ENCODE assay signal across 9 cellular contexts in genomic region chr6:26268659-26269402, GRCh38.
DNase-seq lines count a peak whose midpoint lies in the region; ATAC-seq and TF ChIP-seq lines count a peak whose summit lies in the region.
"Had no signal": no experiment of that assay in that cellular context is flagged by ENCODE, and none has a peak within 500 bp of the region (broad histone marks: within the 10 kb centered on the region; RNA-seq: fewer than 3 reads in every experiment).

No MANE protein-coding gene starts in this region.

- H3K9ac ChIP-seq in ES-I3 (ENCODE audit: low read depth, low read length) = peak overlapping the region; percentile 74; the same call in 1 of the 2 replicates
- H3K9ac ChIP-seq in Loucy (ENCODE audit: low read depth, low read length, poor library complexity, severe bottlenecking) = peak overlapping the region; percentile 97

- no peaks in the 10 kb centered on the region for H3K9me2 ChIP-seq in Loucy (replicated peaks; ENCODE audit: low read depth, low read length)

- CTCF ChIA-PET in activated CD8-positive, alpha-beta T cell treated with anti-CD3 and anti-CD28 coated beads, Interleukin-2, amount 10 ng/mL, durations not matched to agents 7 days and 5 days (lab: Charles Lee) = interaction anchor here (1.3 to 6.4 kb wide), 4 partner anchors 8 to 41 kb away, joined by 3 to 38 read pairs (median 6); no protein-coding TSS in a partner anchor
- CTCF ChIA-PET in CD8-positive, alpha-beta T cell (lab: Charles Lee) = interaction anchor here (0.6 to 5.8 kb wide), 2 partner anchors 19 to 75 kb away, joined by 3 to 38 read pairs; a partner anchor contains a TSS

- no peaks in the 10 kb centered on the region for H3K27me3 ChIP-seq in Loucy (ENCODE audit: insufficient read depth, low read length, poor library complexity, severe bottlenecking)
- no peaks in the 10 kb centered on the region for H3K27me3 ChIP-seq in CD8-positive, alpha-beta T cell (ENCODE audit: insufficient read depth, low read length)

- peaks cover 17% of the 10 kb centered on the region for H3F3A ChIP-seq in Loucy (ENCODE audit: low read depth)

- no peak overlapping the region for H3K27ac ChIP-seq in CD8-positive, alpha-beta T cell (ENCODE audit: low read depth, low read length)

- H3K27me3 Mint-ChIP-seq in activated CD8-positive, alpha-beta T cell treated with anti-CD3 and anti-CD28 coated beads, Interleukin-2, amount 10 ng/mL, durations not matched to agents 7 days and 5 days (ENCODE audit: low read depth) = no peaks in the 10 kb centered on the region
- H3K27me3 Mint-ChIP-seq in CD8-positive, alpha-beta T cell (ENCODE audit: low read depth) = no peaks in the 10 kb centered on the region
- H3K27me3 Mint-ChIP-seq: memory B cell had no signal

- TF ChIP-seq CTCF in Loucy (conservative IDR thresholded peaks at IDR 0.05; ENCODE audit: low read length) = no peak
- TF ChIP-seq CTCF in CD8-positive, alpha-beta T cell (IDR thresholded peaks at IDR 0.05) = no peak

- no peak overlapping the region for H3K27ac Mint-ChIP-seq in activated CD8-positive, alpha-beta T cell treated with anti-CD3 and anti-CD28 coated beads, Interleukin-2, amount 10 ng/mL, durations not matched to agents 7 days and 5 days
- H3K27ac Mint-ChIP-seq in CD8-positive, alpha-beta T cell = no peak overlapping the region
- H3K27ac Mint-ChIP-seq: memory B cell had no signal

- H3K4me2 ChIP-seq in Loucy (ENCODE audit: low read depth, low read length, poor library complexity, severe bottlenecking) = peak overlapping the region; percentile 89

- no peaks in the 10 kb centered on the region for H4K20me1 ChIP-seq in Loucy (ENCODE audit: insufficient read depth, low read length, poor library complexity, severe bottlenecking)

- peak; percentile 49 for DNase-seq in activated CD8-positive, alpha-beta T cell treated with anti-CD3 and anti-CD28 coated beads, Interleukin-2, amount 10 ng/mL, durations not matched to agents 7 days and 5 days
- DNase-seq in kidney tubule cell (ENCODE audit: low spot score) = peak; percentile 55
- no peak for DNase-seq in central memory CD4-positive, alpha-beta T cell
- DNase-seq in activated effector memory CD4-positive, alpha-beta T cell treated with Interleukin-2 at 50 U/mL for 16 hours = no peak
- DNase-seq in CD8-positive, alpha-beta T cell = no peak

- peaks cover 17% of the 10 kb centered on the region; the same call in 1 of the 2 replicates for H3K79me2 ChIP-seq in Loucy (ENCODE audit: insufficient read depth, low read length)

- peaks cover 18% of the 10 kb centered on the region for H3K36me3 Mint-ChIP-seq in activated CD8-positive, alpha-beta T cell treated with anti-CD3 and anti-CD28 coated beads, Interleukin-2, amount 10 ng/mL, durations not matched to agents 7 days and 5 days (ENCODE audit: low read depth)
- no peaks in the 10 kb centered on the region for H3K36me3 Mint-ChIP-seq in CD8-positive, alpha-beta T cell
- H3K36me3 Mint-ChIP-seq: memory B cell had no signal

- no peaks in the 10 kb centered on the region for H3K9me3 Mint-ChIP-seq in activated CD8-positive, alpha-beta T cell treated with anti-CD3 and anti-CD28 coated beads, Interleukin-2, amount 10 ng/mL, durations not matched to agents 7 days and 5 days (ENCODE audit: insufficient read depth)
- H3K9me3 Mint-ChIP-seq in CD8-positive, alpha-beta T cell = no peaks in the 10 kb centered on the region
- H3K9me3 Mint-ChIP-seq: memory B cell had no signal

- POLR2A ChIA-PET in activated CD8-positive, alpha-beta T cell treated with anti-CD3 and anti-CD28 coated beads, Interleukin-2, amount 10 ng/mL, durations not matched to agents 7 days and 5 days (lab: Charles Lee) = interaction anchor here (0.6 to 12.3 kb wide), 20 partner anchors 9 to 1542 kb away, joined by 3 to 548 read pairs (median 92); a partner anchor contains a TSS
- POLR2A ChIA-PET in CD8-positive, alpha-beta T cell (lab: Charles Lee) = interaction anchor here (1.0 to 7.9 kb wide), 9 partner anchors 15 to 110 kb away, joined by 3 to 229 read pairs (median 68); a partner anchor contains a TSS

- H3K4me1 ChIP-seq in ES-I3 (ENCODE audit: insufficient read depth, low read length) (peaks cover 5% of the 10 kb centered on the region; the same call in 1 of the 2 replicates), Loucy (ENCODE audit: insufficient read depth, low read length, poor library complexity, severe bottlenecking) (peaks cover 16% of the 10 kb centered on the region)
- H3K4me1 ChIP-seq in CD8-positive, alpha-beta T cell (ENCODE audit: insufficient read depth, low read length) = peaks cover 13% of the 10 kb centered on the region

- no peak for ATAC-seq in activated CD8-positive, alpha-beta T cell treated with anti-CD3 and anti-CD28 coated beads, Interleukin-2, amount 10 ng/mL, durations not matched to agents 7 days and 5 days
- ATAC-seq in GM18861 (IDR thresholded peaks at IDR 0.05; ENCODE audit: unreplicated experiment) = no peak
- ATAC-seq in CD8-positive, alpha-beta T cell = no peak

- H3K9me3 ChIP-seq in ES-I3 (ENCODE audit: control insufficient read depth, insufficient read depth, low read length) (no peaks in the 10 kb centered on the region), Loucy (ENCODE audit: insufficient read depth, low read depth, low read length) (no peaks in the 10 kb centered on the region)
- no peaks in the 10 kb centered on the region for H3K9me3 ChIP-seq in CD8-positive, alpha-beta T cell (ENCODE audit: low read length)

- no peak overlapping the region for H2AFZ ChIP-seq in Loucy (ENCODE audit: low read length)

- H3K4me3 ChIP-seq in Loucy (ENCODE audit: low read length, poor library complexity, severe bottlenecking) = peak overlapping the region; percentile 95
- no peak overlapping the region for H3K4me3 ChIP-seq in CD8-positive, alpha-beta T cell (ENCODE audit: low read depth, low read length)

- peaks cover 29% of the 10 kb centered on the region for H3K4me1 Mint-ChIP-seq in activated CD8-positive, alpha-beta T cell treated with anti-CD3 and anti-CD28 coated beads, Interleukin-2, amount 10 ng/mL, durations not matched to agents 7 days and 5 days (ENCODE audit: low read depth)
- H3K4me1 Mint-ChIP-seq in CD8-positive, alpha-beta T cell (ENCODE audit: low read depth) = peaks cover 13% of the 10 kb centered on the region

- H3K36me3 ChIP-seq in ES-I3 (ENCODE audit: insufficient read depth, low read length) = no peaks in the 10 kb centered on the region
- H3K36me3 ChIP-seq in Loucy (ENCODE audit: insufficient read depth, low read length) = no peaks in the 10 kb centered on the region
- H3K36me3 ChIP-seq in CD8-positive, alpha-beta T cell (ENCODE audit: insufficient read depth, low read length) = no peaks in the 10 kb centered on the region

- intact Hi-C loops in CD8-positive, alpha-beta T cell (cut with DNase I, micrococcal nuclease) = no loop called here

- H3K4me3 Mint-ChIP-seq in activated CD8-positive, alpha-beta T cell treated with anti-CD3 and anti-CD28 coated beads, Interleukin-2, amount 10 ng/mL, durations not matched to agents 7 days and 5 days = no peak overlapping the region
- H3K4me3 Mint-ChIP-seq in CD8-positive, alpha-beta T cell = no peak overlapping the region
- H3K4me3 Mint-ChIP-seq: memory B cell had no signal

Comparison
In these comparisons a context has a peak if more than half of its experiments do, and no peak if none do; other contexts are left out.
1. DNase-seq: peak in activated CD8-positive, alpha-beta T cell treated with anti-CD3 and anti-CD28 coated beads, Interleukin-2, amount 10 ng/mL, durations not matched to agents 7 days and 5 days (single experiment) and kidney tubule cell (single experiment); none in central memory CD4-positive, alpha-beta T cell (single experiment), activated effector memory CD4-positive, alpha-beta T cell treated with Interleukin-2 at 50 U/mL for 16 hours (single experiment) and CD8-positive, alpha-beta T cell (0 of 7).